In the genomic region with DNA sequence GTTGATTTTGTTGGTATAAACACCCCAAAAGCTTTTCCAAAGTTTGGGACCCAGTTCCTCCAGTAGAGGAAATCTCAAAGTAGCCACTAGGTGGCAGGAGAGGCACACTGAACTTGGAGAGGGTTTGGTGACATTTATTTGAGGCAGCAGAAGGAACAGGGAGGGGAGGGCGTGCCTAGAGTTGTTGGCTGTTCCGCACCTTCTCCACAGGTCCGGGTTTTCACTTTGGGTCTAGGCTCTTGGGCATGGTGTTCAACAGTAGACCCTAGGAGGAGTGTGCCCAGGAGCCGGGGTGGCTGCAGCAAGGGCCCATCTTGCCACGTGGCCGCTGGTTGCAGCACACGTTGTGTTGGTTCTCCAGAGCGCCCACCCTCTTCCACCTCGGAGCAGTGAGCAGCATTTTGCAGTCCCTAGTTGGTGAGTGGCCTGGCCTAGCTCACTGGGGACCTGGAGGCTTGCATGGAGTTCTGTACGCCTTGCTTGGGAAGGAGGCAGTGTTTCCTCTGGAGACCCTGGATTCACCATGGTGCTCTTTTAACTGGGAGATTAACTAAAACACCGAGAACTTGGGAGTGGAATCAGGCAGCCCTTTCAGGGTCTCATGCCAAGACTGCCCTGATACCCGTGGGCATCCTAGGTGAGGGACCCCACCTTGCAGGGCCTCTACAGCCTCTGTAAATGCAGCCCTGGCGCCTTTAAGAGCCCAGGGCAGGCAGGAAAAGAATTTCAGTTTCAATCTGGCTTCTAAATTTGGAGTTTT, we compare ENCODE assay signal across 8 cellular contexts. TPM values are rescaled to one million over a fixed set of nuclear protein-coding genes. Genes with fewer than 3 reads are reported as not detected.
DNase-seq lines count a peak whose midpoint lies in the region; ATAC-seq and TF ChIP-seq lines count a peak whose summit lies in the region.

No MANE protein-coding gene starts in this region.

- H3K9me3 ChIP-seq in A673 (ENCODE audit: low read depth, low read length, poor library complexity, severe bottlenecking), result no peaks in the 10 kb centered on the region
- no peaks in the 10 kb centered on the region for H3K9me3 ChIP-seq in PC-3 (ENCODE audit: low read length)
- H3K9me3 ChIP-seq in esophagus squamous epithelium, result no peaks in the 10 kb centered on the region
- no peaks in the 10 kb centered on the region for H3K9me3 ChIP-seq in muscle layer of duodenum (ENCODE audit: control insufficient read depth in 1 of 2, low read length in 2 of 2)

- H3K36me3 ChIP-seq in A673 (ENCODE audit: insufficient read depth, low read length, poor library complexity, severe bottlenecking) (peaks cover 38% of the 10 kb centered on the region), PC-3 (ENCODE audit: low read depth, low read length) (peaks cover 12% of the 10 kb centered on the region; the same call in 1 of the 2 replicates), esophagus squamous epithelium (peaks cover 13 to 61% (median 28%) of the 10 kb centered on the region in 3 donors), muscle layer of duodenum (ENCODE audit: control insufficient read depth in 1 of 2, insufficient read depth in 2 of 2, low read length in 2 of 2) (peaks cover 13 to 49% of the 10 kb centered on the region in 2 donors)

- H3K4me3 ChIP-seq in A673 (ENCODE audit: low read depth, low read length, poor library complexity, severe bottlenecking) (peak overlapping the region; percentile 41), PC-3 (ENCODE audit: low read length) (peak overlapping the region; percentile 59), esophagus squamous epithelium (peak overlapping the region; percentile 32 to 63 (median 46)), muscle layer of duodenum (ENCODE audit: low read depth in 1 of 2, low read length in 2 of 2) (peak overlapping the region; percentile 60 to 62)
- H3K4me3 ChIP-seq in Jurkat, Clone E6-1 (ENCODE audit: low read length), result peak overlapping the region; percentile 31

- peak overlapping the region; percentile 56; the same call in 1 of the 2 replicates for H2AFZ ChIP-seq in PC-3 (ENCODE audit: low read length)

- POLR2A ChIA-PET in A673 (lab: Charles Lee; ENCODE audit: low non-redundant PET), result interaction anchor here (0.6 kb wide), 2 partner anchors 11 to 310 kb away, joined by 3 to 4 read pairs; no protein-coding TSS in a partner anchor
- POLR2A ChIA-PET in PC-3 (lab: Charles Lee; ENCODE audit: unreplicated experiment), result interaction anchor here (0.5 to 1.0 kb wide), 5 partner anchors 28 to 344 kb away, joined by 3 to 9 read pairs (median 5); partner anchors contain the start of gene ENDOG

- ATAC-seq in GM18909 (IDR thresholded peaks at IDR 0.05; ENCODE audit: poor library complexity, unreplicated experiment) (peak; percentile 36), PC-3 (peak; percentile 60)

- H3K4me1 ChIP-seq in A673 (ENCODE audit: insufficient read depth, low read length, poor library complexity, severe bottlenecking), result peaks cover 49% of the 10 kb centered on the region
- H3K4me1 ChIP-seq in PC-3 (ENCODE audit: insufficient read depth, low read length), result peaks cover 30% of the 10 kb centered on the region
- peaks cover 57 to 73% (median 60%) of the 10 kb centered on the region in 3 donors for H3K4me1 ChIP-seq in esophagus squamous epithelium
- peaks cover 36 to 54% of the 10 kb centered on the region in 2 donors for H3K4me1 ChIP-seq in muscle layer of duodenum (ENCODE audit: control insufficient read depth in 1 of 2, insufficient read depth in 2 of 2, low read length in 2 of 2)

- BruUV-seq in A673 (replicated peaks; lab: Mats Ljungman, UMichigan), result no TSS peak
- BruUV-seq in PC-3 (replicated peaks; lab: Mats Ljungman, UMichigan), result TSS peak; percentile 80

- CTCF ChIA-PET in A673 (lab: Charles Lee), result interaction anchor here (0.5 to 2.9 kb wide), 14 partner anchors 8 to 651 kb away, joined by 3 to 40 read pairs (median 4); partner anchors contain the start of gene NTMT1
- CTCF ChIA-PET in PC-3 (lab: Charles Lee), result interaction anchor here (0.5 to 1.5 kb wide), 9 partner anchors 8 to 468 kb away, joined by 3 to 9 read pairs (median 3); no protein-coding TSS in a partner anchor

- no peaks in the 10 kb centered on the region for H3K9me2 ChIP-seq in PC-3 (replicated peaks; ENCODE audit: low read length)

- peaks cover 5% of the 10 kb centered on the region for H3F3A ChIP-seq in PC-3 (ENCODE audit: low read length, unreplicated experiment)

- H3K9ac ChIP-seq in PC-3 (ENCODE audit: low read length), result peak overlapping the region; percentile 99

- no peaks in the 10 kb centered on the region for H4K20me1 ChIP-seq in PC-3 (ENCODE audit: low read length)

- intact Hi-C loops in A673 (cut with micrococcal nuclease; ENCODE audit: unreplicated experiment), result loop anchor here (1.0 to 5.0 kb wide), 3 partner anchors 358 to 648 kb away; no protein-coding TSS in a partner anchor
- intact Hi-C loops in PC-3 (cut with micrococcal nuclease), result loop anchor here (2.0 to 5.0 kb wide), 2 partner anchors 35 to 473 kb away; no protein-coding TSS in a partner anchor
- intact Hi-C loops in esophagus squamous epithelium (cut with DNase I), result loop anchor here (5.0 kb wide), 1 partner anchor 473 kb away; no protein-coding TSS in a partner anchor

- peaks cover 14% of the 10 kb centered on the region for H3K79me2 ChIP-seq in PC-3 (ENCODE audit: low read length)

- no peak for TF ChIP-seq POLR2A in esophagus squamous epithelium (IDR thresholded peaks at IDR 0.05)

- peak overlapping the region; percentile 91 for H3K4me2 ChIP-seq in PC-3 (ENCODE audit: low read length)

- H3K27me3 ChIP-seq in A673 (replicated peaks; ENCODE audit: insufficient read depth, low read depth, low read length, poor library complexity) (no peaks in the 10 kb centered on the region), PC-3 (ENCODE audit: low read length) (no peaks in the 10 kb centered on the region), esophagus squamous epithelium (no peaks in the 10 kb centered on the region), muscle layer of duodenum (ENCODE audit: low read depth, low read length) (no peaks in the 10 kb centered on the region)

- WGBS in esophagus squamous epithelium, 2 donors, result 0 to 3% methylated on average over 4 to 6 of the region's 13 CpGs

- TF ChIP-seq CTCF in A673 (conservative IDR thresholded peaks at IDR 0.05; ENCODE audit: low read depth, low read length) (peak; percentile 92), PC-3 (conservative IDR thresholded peaks at IDR 0.05; ENCODE audit: low read depth, low read length) (peak; percentile 87), esophagus squamous epithelium (IDR thresholded peaks at IDR 0.05) (peak; percentile 93 to 99 (median 96))

- DNase-seq in A673 (ENCODE audit: low spot score) (peak; percentile 93), PC-3 (peak; percentile 88), esophagus squamous epithelium (lab: John Stamatoyannopoulos, UW) (no peak)
- peak; percentile 68 for DNase-seq in Jurkat, Clone E6-1 (ENCODE audit: low read depth, low spot score)
- DNase-seq in activated T-cell treated with anti-CD3 and anti-CD28 coated beads, Interleukin-2, amount 50 U/mL, for 1 hour, result peak; percentile 70
- DNase-seq in stimulated activated CD8-positive, alpha-beta memory T cell treated with anti-CD3 and anti-CD28 coated beads, Interleukin-7, amount 100 ng/mL, for 4 hours (ENCODE audit: low read depth in 2 of 2), result peak; percentile 50 to 61

- H3K27ac ChIP-seq in A673 (ENCODE audit: low read depth, low read length, poor library complexity, severe bottlenecking) (peak overlapping the region; percentile 100), PC-3 (ENCODE audit: low read length) (peak overlapping the region; percentile 100), esophagus squamous epithelium (peak overlapping the region; percentile 97 to 99 (median 99)), muscle layer of duodenum (ENCODE audit: low read length) (peak overlapping the region; percentile 99)

RNA-seq across cellular contexts. Expression of gene PTPA, which starts 28.2 kb away (rescaled TPM):
- 153 and 157 TPM in 2 replicates for total RNA-seq in A673 (2021)
- polyA plus RNA-seq in Jurkat, Clone E6-1 (2012; ENCODE audit: insufficient read depth, insufficient read length), result 144 TPM
- total RNA-seq in PC-3 (2014; rRNA removed), result 138 and 154 TPM in 2 replicates
- total RNA-seq in esophagus squamous epithelium, result 100 to 1,000 TPM in 1 of 4 donors, 10 to 100 TPM in 3; 59.1 to 110 (median 80.6) TPM

RNA-seq across cellular contexts. Expression of gene CRAT, which starts 28.8 kb away (rescaled TPM):
- total RNA-seq in A673 (2021) (10.1 and 16.2 TPM in 2 replicates), PC-3 (2014; rRNA removed) (12.8 and 16.1 TPM in 2 replicates), esophagus squamous epithelium (10 to 100 TPM; 25.3 to 61.5 (median 44.9) TPM)
- 17.7 TPM for polyA plus RNA-seq in Jurkat, Clone E6-1 (2012; ENCODE audit: insufficient read depth, insufficient read length)

RNA-seq across cellular contexts. Expression of gene IER5L, which starts 38.6 kb away (rescaled TPM):
- total RNA-seq in A673 (2021), result 12.1 and 14.0 TPM in 2 replicates
- 1.8 TPM for polyA plus RNA-seq in Jurkat, Clone E6-1 (2012; ENCODE audit: insufficient read depth, insufficient read length)
- total RNA-seq in PC-3 (2014; rRNA removed), result 42.8 and 46.1 TPM in 2 replicates
- 1 to 10 TPM; 6.1 to 8.7 (median 7.2) TPM for total RNA-seq in esophagus squamous epithelium

RNA-seq across cellular contexts. Expression of gene DOLPP1, which starts 58.5 kb away (rescaled TPM):
- total RNA-seq in A673 (2021) (30.2 and 30.4 TPM in 2 replicates), PC-3 (2014; rRNA removed) (27.3 and 37.1 TPM in 2 replicates), esophagus squamous epithelium (10 to 100 TPM in 3 of 4 donors, 1 to 10 TPM in 1; 9.7 to 23.0 (median 19.3) TPM)
- 21.1 TPM for polyA plus RNA-seq in Jurkat, Clone E6-1 (2012; ENCODE audit: insufficient read depth, insufficient read length)
